ENCODE assay signal across 9 cellular contexts in the genomic region with DNA sequence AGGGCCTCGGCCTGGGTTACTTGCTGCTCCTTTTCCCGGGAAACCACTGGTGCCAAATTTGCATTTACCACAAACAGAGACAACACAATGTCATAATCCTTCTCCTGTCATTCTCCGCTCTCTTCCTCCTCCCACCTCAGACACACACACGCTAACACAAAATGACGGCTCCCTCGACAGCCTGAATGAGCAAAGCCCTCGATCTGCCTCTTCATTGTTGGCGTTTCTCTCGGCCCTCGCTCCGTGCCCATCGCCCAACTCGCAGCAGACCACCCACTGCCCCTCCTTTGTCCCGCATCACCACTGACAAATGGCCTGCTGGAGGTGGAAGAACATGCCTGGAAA. TPM values are rescaled to one million over a fixed set of nuclear protein-coding genes. Genes with fewer than 3 reads are reported as not detected.
DNase-seq lines count a peak whose midpoint lies in the region; ATAC-seq and TF ChIP-seq lines count a peak whose summit lies in the region.
"Had no signal": no experiment of that assay in that cellular context is flagged by ENCODE, and none has a peak within 500 bp of the region (broad histone marks: within the 10 kb centered on the region; RNA-seq: fewer than 3 reads in every experiment).

No MANE protein-coding gene starts in this region.

- H3K27me3 Mint-ChIP-seq in CD4-positive, alpha-beta T cell, result no peaks in the 10 kb centered on the region

- no peak overlapping the region for H3K27ac ChIP-seq in CD4-positive, alpha-beta T cell (ENCODE audit: low read depth, low read length)
- H3K27ac ChIP-seq in gastroesophageal sphincter (peak overlapping the region in 1 of 4 donors; percentile 41), psoas muscle (no peak overlapping the region), SK-N-SH (ENCODE audit: low read depth in 2 of 2, low read length in 1 of 2) (no peak overlapping the region)
- H3K27ac ChIP-seq: SK-N-MC had no signal

- H3K36me3 ChIP-seq in gastroesophageal sphincter, result no peaks in the 10 kb centered on the region
- no peaks in the 10 kb centered on the region for H3K36me3 ChIP-seq in psoas muscle (ENCODE audit: insufficient read depth in 1 of 2, low read depth in 1 of 2)
- H3K36me3 ChIP-seq in SK-N-SH (replicated peaks in 1 of 2; ENCODE audit: control insufficient read depth in 1 of 2, insufficient read depth in 2 of 2, low read length in 1 of 2), result no peaks in the 10 kb centered on the region

- TF ChIP-seq RAD21 in SK-N-SH (IDR thresholded peaks at IDR 0.05; ENCODE audit: low read length), result no peak

- H3K4me3 Mint-ChIP-seq in CD4-positive, alpha-beta T cell, result peak overlapping the region; percentile 76

- H3K4me3 ChIP-seq in gastroesophageal sphincter (peak overlapping the region in 1 of 2 donors; percentile 53), psoas muscle (peak overlapping the region; percentile 46), SK-N-SH (ENCODE audit: low read depth in 2 of 2, low read length in 1 of 2) (no peak overlapping the region)
- H3K4me3 ChIP-seq: SK-N-MC had no signal

- no peak for TF ChIP-seq EP300 in gastroesophageal sphincter (IDR thresholded peaks at IDR 0.05)
- TF ChIP-seq EP300 in SK-N-SH (IDR thresholded peaks at IDR 0.05; ENCODE audit: borderline replicate concordance in 1 of 2, low read depth in 1 of 2, low read length in 1 of 2), result no peak

- no peak for TF ChIP-seq CTCF in CD4-positive, alpha-beta T cell (IDR thresholded peaks at IDR 0.05)
- TF ChIP-seq CTCF in gastroesophageal sphincter (IDR thresholded peaks at IDR 0.05), result no peak
- no peak for TF ChIP-seq CTCF in psoas muscle (IDR thresholded peaks at IDR 0.05)
- no peak for TF ChIP-seq CTCF in SK-N-SH (IDR thresholded peaks at IDR 0.05)

- intact Hi-C loops in CD4-positive, alpha-beta T cell (cut with DNase I, micrococcal nuclease), result no loop called here
- intact Hi-C loops in psoas muscle (cut with DNase I), result no loop called here

- no peak for ATAC-seq in CD4-positive, alpha-beta T cell (ENCODE audit: poor library complexity)
- peak; percentile 9 for ATAC-seq in gastroesophageal sphincter
- peak in 1 of 4 donors; percentile 32 for ATAC-seq in psoas muscle

- 28 to 48% methylated on average over 11 of the region's 14 CpGs for WGBS in gastroesophageal sphincter (ENCODE audit: low coverage in 1 of 2), 2 donors
- 8 to 14% (median 12%) methylated on average over 14 of the region's 14 CpGs for WGBS in psoas muscle, 3 donors
- WGBS in SK-N-SH (ENCODE audit: low lambda C conversion rate), result 89% methylated on average over 12 of the region's 14 CpGs

- no peak overlapping the region for H2AFZ ChIP-seq in SK-N-SH (ENCODE audit: low read depth)

- peak overlapping the region; percentile 53 for H3K27ac Mint-ChIP-seq in CD4-positive, alpha-beta T cell

- CTCF ChIA-PET in CD4-positive, alpha-beta T cell (lab: Charles Lee), result no interaction called here
- CTCF ChIA-PET in SK-N-SH (lab: Yijun Ruan, JAX), result interaction anchor here (1.5 kb wide), 1 partner anchor 11 kb away, joined by 5 read pairs; no protein-coding TSS in a partner anchor

- no peaks in the 10 kb centered on the region for H4K20me1 ChIP-seq in SK-N-SH (ENCODE audit: insufficient read depth)

- H3F3A ChIP-seq in SK-N-SH (replicated peaks; ENCODE audit: insufficient read depth), result no peaks in the 10 kb centered on the region

- no peak overlapping the region for H3K4me2 ChIP-seq in SK-N-SH

- POLR2A ChIA-PET in CD4-positive, alpha-beta T cell (lab: Charles Lee), result no interaction called here
- POLR2A ChIA-PET in SK-N-SH (lab: Yijun Ruan, JAX), result no interaction called here

- H3K9me3 ChIP-seq in CD4-positive, alpha-beta T cell (ENCODE audit: control insufficient read depth, low read length), result no peaks in the 10 kb centered on the region
- H3K9me3 ChIP-seq in gastroesophageal sphincter, result no peaks in the 10 kb centered on the region
- H3K9me3 ChIP-seq in psoas muscle, result no peaks in the 10 kb centered on the region
- no peaks in the 10 kb centered on the region for H3K9me3 ChIP-seq in SK-N-SH

- no peaks in the 10 kb centered on the region for H3K27me3 ChIP-seq in CD4-positive, alpha-beta T cell (ENCODE audit: control insufficient read depth, insufficient read depth, low read length)
- H3K27me3 ChIP-seq in gastroesophageal sphincter (peaks cover 28% of the 10 kb centered on the region), psoas muscle (ENCODE audit: insufficient read depth in 3 of 3, low read length in 2 of 3) (peaks cover 0 to 72% (median 16%) of the 10 kb centered on the region in 3 donors), SK-N-SH (ENCODE audit: insufficient read depth) (no peaks in the 10 kb centered on the region)

- H3K4me1 ChIP-seq in gastroesophageal sphincter, result peaks cover 0 to 25% (median 10%) of the 10 kb centered on the region in 3 donors
- H3K4me1 ChIP-seq in psoas muscle, result peaks cover 4% of the 10 kb centered on the region
- no peaks in the 10 kb centered on the region; a peak in 1 of 4 replicates for H3K4me1 ChIP-seq in SK-N-SH (ENCODE audit: control insufficient read depth in 1 of 2, insufficient read depth in 2 of 2, low read depth in 1 of 2, low read length in 1 of 2)

- H3K79me2 ChIP-seq in SK-N-SH (ENCODE audit: insufficient read depth), result no peaks in the 10 kb centered on the region

- no peak for TF ChIP-seq POLR2A in gastroesophageal sphincter (IDR thresholded peaks at IDR 0.05)

- no peaks in the 10 kb centered on the region for H3K9me3 Mint-ChIP-seq in CD4-positive, alpha-beta T cell

- H3K9me2 ChIP-seq in SK-N-SH, result no peaks in the 10 kb centered on the region

- no peaks in the 10 kb centered on the region for H3K36me3 Mint-ChIP-seq in CD4-positive, alpha-beta T cell (ENCODE audit: low read depth)

- H3K9ac ChIP-seq in SK-N-SH, result no peak overlapping the region

- peaks cover 39% of the 10 kb centered on the region for H3K4me1 Mint-ChIP-seq in CD4-positive, alpha-beta T cell (ENCODE audit: low read depth)

- no peak for DNase-seq in CD4-positive, alpha-beta T cell
- peak; percentile 45 for DNase-seq in MV-4-11 (lab: John Stamatoyannopoulos, UW)
- DNase-seq in psoas muscle, result no peak
- DNase-seq in NCI-H510A treated with DMSO at 0.1 percent for 48 hours (lab: John Stamatoyannopoulos, UW), result no peak
- no peak for DNase-seq in SK-N-SH
- DNase-seq in NCI-H2196 (lab: John Stamatoyannopoulos, UW; ENCODE audit: unreplicated experiment), result no peak
- DNase-seq in NCI-H2029 treated with DMSO at 0.1 percent for 48 hours (lab: John Stamatoyannopoulos, UW), result no peak

TF ChIP-seq in SK-N-SH, 30 proteins besides CTCF, POLR2A, EP300 and RAD21:
- TF ChIP-seq, protein P1, sequence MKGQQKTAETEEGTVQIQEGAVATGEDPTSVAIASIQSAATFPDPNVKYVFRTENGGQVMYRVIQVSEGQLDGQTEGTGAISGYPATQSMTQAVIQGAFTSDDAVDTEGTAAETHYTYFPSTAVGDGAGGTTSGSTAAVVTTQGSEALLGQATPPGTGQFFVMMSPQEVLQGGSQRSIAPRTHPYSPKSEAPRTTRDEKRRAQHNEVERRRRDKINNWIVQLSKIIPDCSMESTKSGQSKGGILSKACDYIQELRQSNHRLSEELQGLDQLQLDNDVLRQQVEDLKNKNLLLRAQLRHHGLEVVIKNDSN (IDR thresholded peaks at IDR 0.05; ENCODE audit: borderline replicate concordance, low read depth), result no peak
- TF ChIP-seq RFX5 (IDR thresholded peaks at IDR 0.05; ENCODE audit: low read length), result no peak
- TF ChIP-seq, protein P2, sequence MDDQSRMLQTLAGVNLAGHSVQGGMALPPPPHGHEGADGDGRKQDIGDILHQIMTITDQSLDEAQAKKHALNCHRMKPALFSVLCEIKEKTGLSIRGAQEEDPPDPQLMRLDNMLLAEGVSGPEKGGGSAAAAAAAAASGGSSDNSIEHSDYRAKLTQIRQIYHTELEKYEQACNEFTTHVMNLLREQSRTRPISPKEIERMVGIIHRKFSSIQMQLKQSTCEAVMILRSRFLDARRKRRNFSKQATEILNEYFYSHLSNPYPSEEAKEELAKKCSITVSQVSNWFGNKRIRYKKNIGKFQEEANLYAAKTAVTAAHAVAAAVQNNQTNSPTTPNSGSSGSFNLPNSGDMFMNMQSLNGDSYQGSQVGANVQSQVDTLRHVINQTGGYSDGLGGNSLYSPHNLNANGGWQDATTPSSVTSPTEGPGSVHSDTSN (IDR thresholded peaks at IDR 0.05), result no peak
- no peak for TF ChIP-seq FOXJ3 (CRISPR knock-in tag; IDR thresholded peaks at IDR 0.05)
- no peak for TF ChIP-seq MXI1 (IDR thresholded peaks at IDR 0.05; ENCODE audit: low read depth, low read length)
- no peak for TF ChIP-seq TAF1 (IDR thresholded peaks at IDR 0.05; ENCODE audit: borderline replicate concordance, low read depth, low read length)
- TF ChIP-seq, protein P3, sequence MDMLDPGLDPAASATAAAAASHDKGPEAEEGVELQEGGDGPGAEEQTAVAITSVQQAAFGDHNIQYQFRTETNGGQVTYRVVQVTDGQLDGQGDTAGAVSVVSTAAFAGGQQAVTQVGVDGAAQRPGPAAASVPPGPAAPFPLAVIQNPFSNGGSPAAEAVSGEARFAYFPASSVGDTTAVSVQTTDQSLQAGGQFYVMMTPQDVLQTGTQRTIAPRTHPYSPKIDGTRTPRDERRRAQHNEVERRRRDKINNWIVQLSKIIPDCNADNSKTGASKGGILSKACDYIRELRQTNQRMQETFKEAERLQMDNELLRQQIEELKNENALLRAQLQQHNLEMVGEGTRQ (IDR thresholded peaks at IDR 0.05; ENCODE audit: borderline replicate concordance, low read depth, low read length), result no peak
- TF ChIP-seq FOSL2 (IDR thresholded peaks at IDR 0.05; ENCODE audit: borderline replicate concordance, low read depth), result no peak
- no peak for TF ChIP-seq GATA2 (CRISPR knock-in tag; IDR thresholded peaks at IDR 0.05)
- no peak for TF ChIP-seq TEAD4 (IDR thresholded peaks at IDR 0.05; ENCODE audit: borderline replicate concordance, insufficient read depth)
- no peak for TF ChIP-seq JUND (IDR thresholded peaks at IDR 0.05)
- no peak for TF ChIP-seq SMC3 (IDR thresholded peaks at IDR 0.05; ENCODE audit: low read depth, low read length)
- TF ChIP-seq, protein P4, sequence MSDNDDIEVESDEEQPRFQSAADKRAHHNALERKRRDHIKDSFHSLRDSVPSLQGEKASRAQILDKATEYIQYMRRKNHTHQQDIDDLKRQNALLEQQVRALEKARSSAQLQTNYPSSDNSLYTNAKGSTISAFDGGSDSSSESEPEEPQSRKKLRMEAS (IDR thresholded peaks at IDR 0.05; ENCODE audit: low read depth), result no peak
- TF ChIP-seq EZH2phosphoT487 (IDR thresholded peaks at IDR 0.05; ENCODE audit: borderline replicate concordance, low read depth), result no peak
- no peak for TF ChIP-seq NRF1 (IDR thresholded peaks at IDR 0.05; ENCODE audit: low read depth, low read length)
- TF ChIP-seq TCF12 (IDR thresholded peaks at IDR 0.05), result no peak
- TF ChIP-seq YY1 (IDR thresholded peaks at IDR 0.05; ENCODE audit: low read depth), result no peak
- TF ChIP-seq RCOR1 (IDR thresholded peaks at IDR 0.05; ENCODE audit: low read length), result no peak

RNA-seq across cellular contexts. Expression of a gene that starts 12.5 kb away (rescaled TPM):
- total RNA-seq in CD4-positive, alpha-beta T cell, result 10 to 100 TPM; 61.6 to 64.1 TPM
- 10 to 100 TPM; 26.0 to 47.9 (median 41.8) TPM for total RNA-seq in gastroesophageal sphincter
- 10 to 100 TPM; 10.1 to 14.9 (median 12.1) TPM for total RNA-seq in psoas muscle
- polyA plus RNA-seq in psoas muscle, result 1 to 10 TPM; 3.2 to 9.5 (median 5.5) TPM
- 8.5 and 9.4 TPM in 2 replicates for polyA plus RNA-seq in SK-N-SH (2012; rRNA removed)
- 5.1 and 7.1 TPM in 2 replicates for polyA plus RNA-seq in SK-N-SH (2012; cell fraction: cytosol; rRNA removed)
- polyA plus RNA-seq in SK-N-SH (2012; cell fraction: nucleus; rRNA removed), result 5.9 and 6.7 TPM in 2 replicates
